25 cellular contexts compared by ENCODE assay signal in genomic region chr18:37084912-37085311, GRCh38.
"Had no signal": no experiment of that assay in that cellular context is flagged by ENCODE, and none has a peak within 500 bp of the region (broad histone marks: within the 10 kb centered on the region; RNA-seq: fewer than 3 reads in every experiment).

No MANE protein-coding gene starts in this region.

- H3K4me3 ChIP-seq: breast epithelium, dorsolateral prefrontal cortex, esophagus squamous epithelium, gastroesophageal sphincter, right lobe of liver, transverse colon, uterus had no signal

- H3K36me3 Mint-ChIP-seq: activated naive CD8-positive, alpha-beta T cell treated with anti-CD3 and anti-CD28 coated beads, Interleukin-2, amount 10 ng/mL, durations not matched to agents 7 days and 5 days had no signal

- H3K27ac Mint-ChIP-seq: activated CD4-positive, alpha-beta memory T cell treated with anti-CD3 and anti-CD28 coated beads for 36 hours; activated naive CD4-positive, alpha-beta T cell treated with anti-CD3 and anti-CD28 coated beads for 36 hours; activated naive CD8-positive, alpha-beta T cell treated with anti-CD3 and anti-CD28 coated beads, Interleukin-2, amount 10 ng/mL, durations not matched to agents 7 days and 5 days; effector memory CD8-positive, alpha-beta T cell; natural killer cell treated with Interleukin-12 subunit alpha and Interleukin-12 subunit beta and Interleukin-15 and Interleukin-18, amount 100 ng/mL, for 72 hours; stimulated activated naive B cell treated with anti-CD40 and anti-IgM and Interleukin-4, amounts not matched to agents 10 μg/mL and 1 μg/mL and 100 μg/mL, for 72 hours; T-helper 1 cell treated with Interleukin-12 subunit alpha and Interleukin-12 subunit beta and Interleukin-4 antibody, amounts not matched to agents 30 μg/mL and 1 μg/mL, for 36 hours had no signal

- H3K4me1 Mint-ChIP-seq: activated naive CD8-positive, alpha-beta T cell treated with anti-CD3 and anti-CD28 coated beads, Interleukin-2, amount 10 ng/mL, durations not matched to agents 7 days and 5 days; central memory CD8-positive, alpha-beta T cell; stimulated activated naive B cell treated with anti-CD40 and anti-IgM and Interleukin-4, amounts not matched to agents 10 μg/mL and 1 μg/mL and 100 μg/mL, for 72 hours had no signal

- H3K36me3 ChIP-seq: breast epithelium, esophagus squamous epithelium, gastroesophageal sphincter, right lobe of liver, transverse colon, uterus had no signal

- ATAC-seq: effector memory CD8-positive, alpha-beta T cell; gastroesophageal sphincter; left cardiac atrium; natural killer cell treated with Interleukin-12 subunit alpha and Interleukin-12 subunit beta and Interleukin-15 and Interleukin-18, amount 100 ng/mL, for 72 hours; right lobe of liver; stimulated activated naive B cell treated with anti-CD40 and anti-IgM and Interleukin-4, amounts not matched to agents 10 μg/mL and 1 μg/mL and 100 μg/mL, for 72 hours had no signal

- H3K27me3 Mint-ChIP-seq: activated CD4-positive, alpha-beta memory T cell treated with anti-CD3 and anti-CD28 coated beads for 36 hours; activated naive CD8-positive, alpha-beta T cell treated with anti-CD3 and anti-CD28 coated beads, Interleukin-2, amount 10 ng/mL, durations not matched to agents 7 days and 5 days; central memory CD8-positive, alpha-beta T cell; effector memory CD8-positive, alpha-beta T cell; natural killer cell treated with Interleukin-12 subunit alpha and Interleukin-12 subunit beta and Interleukin-15 and Interleukin-18, amount 100 ng/mL, for 72 hours; stimulated activated naive B cell treated with anti-CD40 and anti-IgM and Interleukin-4, amounts not matched to agents 10 μg/mL and 1 μg/mL and 100 μg/mL, for 72 hours had no signal

- DNase-seq: activated CD4-positive, alpha-beta memory T cell treated with anti-CD3 and anti-CD28 coated beads for 36 hours; activated CD4-positive, alpha-beta T cell treated with anti-CD3 and anti-CD28 coated beads for 4 hours; activated CD4-positive, CD25-positive, alpha-beta regulatory T cell; activated naive CD4-positive, alpha-beta T cell treated with anti-CD3 and anti-CD28 coated beads for 36 hours; activated naive CD8-positive, alpha-beta T cell treated with anti-CD3 and anti-CD28 coated beads, Interleukin-2, amount 10 ng/mL, durations not matched to agents 7 days and 5 days; activated T-cell treated with anti-CD3 and anti-CD28 coated beads, Interleukin-2, amount 50 U/mL, for 48 hours; amniotic stem cell; dorsolateral prefrontal cortex; effector memory CD8-positive, alpha-beta T cell; esophagus squamous epithelium; head of caudate nucleus; hypothalamus; left cardiac atrium; nucleus accumbens; right lobe of liver; small intestine; stimulated activated CD4-positive, alpha-beta T cell treated with anti-CD3 and anti-CD28 coated beads, Interleukin-2, amount 100 ng/mL, for 24 hours; stimulated activated naive B cell treated with anti-CD40 and anti-IgM and Interleukin-4, amounts not matched to agents 10 μg/mL and 1 μg/mL and 100 μg/mL, for 72 hours; transverse colon; uterus had no signal

- H3K4me3 Mint-ChIP-seq: activated CD4-positive, alpha-beta memory T cell treated with anti-CD3 and anti-CD28 coated beads for 36 hours; activated naive CD4-positive, alpha-beta T cell treated with anti-CD3 and anti-CD28 coated beads for 36 hours; activated naive CD8-positive, alpha-beta T cell treated with anti-CD3 and anti-CD28 coated beads, Interleukin-2, amount 10 ng/mL, durations not matched to agents 7 days and 5 days; central memory CD8-positive, alpha-beta T cell; effector memory CD8-positive, alpha-beta T cell; natural killer cell treated with Interleukin-12 subunit alpha and Interleukin-12 subunit beta and Interleukin-15 and Interleukin-18, amount 100 ng/mL, for 72 hours; stimulated activated naive B cell treated with anti-CD40 and anti-IgM and Interleukin-4, amounts not matched to agents 10 μg/mL and 1 μg/mL and 100 μg/mL, for 72 hours; T-helper 1 cell treated with Interleukin-12 subunit alpha and Interleukin-12 subunit beta and Interleukin-4 antibody, amounts not matched to agents 30 μg/mL and 1 μg/mL, for 36 hours had no signal

- H3K4me1 ChIP-seq: breast epithelium, esophagus squamous epithelium, gastroesophageal sphincter, right lobe of liver, transverse colon, uterus had no signal

- H3K27me3 ChIP-seq: breast epithelium, dorsolateral prefrontal cortex, esophagus squamous epithelium, gastroesophageal sphincter, right lobe of liver, transverse colon, uterus had no signal

- H3K9me3 ChIP-seq: esophagus squamous epithelium, gastroesophageal sphincter, right lobe of liver, transverse colon, uterus had no signal

- H3K9me3 Mint-ChIP-seq: central memory CD8-positive, alpha-beta T cell; effector memory CD8-positive, alpha-beta T cell had no signal

- H3K27ac ChIP-seq: breast epithelium, dorsolateral prefrontal cortex, esophagus squamous epithelium, gastroesophageal sphincter, right lobe of liver, transverse colon, uterus had no signal
